21 cellular contexts compared by ENCODE assay signal in the genomic region with DNA sequence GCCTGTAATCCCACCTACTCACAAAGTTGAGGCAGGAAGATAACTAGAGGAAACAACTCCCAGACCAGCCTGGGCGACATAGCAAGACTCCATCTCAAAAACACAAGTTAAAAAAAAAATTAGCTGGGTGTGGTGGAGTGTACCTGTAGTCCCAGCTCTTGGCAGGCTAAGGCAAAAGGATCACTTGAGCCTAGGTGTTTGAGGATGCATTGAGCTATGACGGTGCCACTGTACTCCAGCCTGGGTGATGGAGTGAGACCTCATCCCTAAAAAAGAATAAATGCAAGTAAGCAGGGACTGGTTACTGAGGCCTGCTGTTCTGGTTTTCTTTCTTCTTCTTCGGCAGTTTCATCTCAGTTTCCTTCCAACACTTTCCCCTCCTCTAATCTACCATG. TPM values are rescaled to one million over a fixed set of nuclear protein-coding genes. Genes with fewer than 3 reads are reported as not detected.
"Had no signal": no experiment of that assay in that cellular context is flagged by ENCODE, and none has a peak within 500 bp of the region (broad histone marks: within the 10 kb centered on the region; RNA-seq: fewer than 3 reads in every experiment).

No MANE protein-coding gene starts in this region.

- H3K27ac ChIP-seq: PC-9, SK-N-MC had no signal

- H3K4me3 Mint-ChIP-seq: activated CD4-positive, alpha-beta memory T cell treated with anti-CD3 and anti-CD28 coated beads, Interleukin-2, amount 10 ng/mL, durations not matched to agents 7 days and 5 days; activated CD4-positive, alpha-beta T cell treated with anti-CD3 and anti-CD28 coated beads, Interleukin-2, amount 10 ng/mL, durations not matched to agents 7 days and 5 days; activated naive CD4-positive, alpha-beta T cell treated with anti-CD3 and anti-CD28 coated beads, Interleukin-2, amount 10 ng/mL, durations not matched to agents 7 days and 5 days; activated naive CD8-positive, alpha-beta T cell treated with anti-CD3 and anti-CD28 coated beads for 36 hours; activated T-cell treated with anti-CD3 and anti-CD28 coated beads, Interleukin-2, amount 50 U/mL, for 72 hours; T-cell had no signal

- H3K27ac Mint-ChIP-seq: activated CD4-positive, alpha-beta memory T cell treated with anti-CD3 and anti-CD28 coated beads, Interleukin-2, amount 10 ng/mL, durations not matched to agents 7 days and 5 days; activated CD4-positive, alpha-beta T cell treated with anti-CD3 and anti-CD28 coated beads, Interleukin-2, amount 10 ng/mL, durations not matched to agents 7 days and 5 days; activated naive CD4-positive, alpha-beta T cell treated with anti-CD3 and anti-CD28 coated beads, Interleukin-2, amount 10 ng/mL, durations not matched to agents 7 days and 5 days; activated naive CD8-positive, alpha-beta T cell treated with anti-CD3 and anti-CD28 coated beads for 36 hours; activated T-cell treated with anti-CD3 and anti-CD28 coated beads, Interleukin-2, amount 50 U/mL, for 72 hours; activated T-helper 2 cell treated with anti-CD3 and anti-CD28 coated beads, Interferon-gamma antibody, Interleukin-2, Interleukin-4, amounts not matched to agents 10 μg/mL and 5 μg/mL and 100 μg/mL, durations not matched to agents 14 hours and 24 hours and 36 hours; T-cell had no signal

- DNase-seq: activated CD4-positive, alpha-beta memory T cell treated with anti-CD3 and anti-CD28 coated beads, Interleukin-2, amount 10 ng/mL, durations not matched to agents 7 days and 5 days; activated CD4-positive, alpha-beta T cell treated with anti-CD3 and anti-CD28 coated beads, Interleukin-2, amount 10 ng/mL, durations not matched to agents 7 days and 5 days; activated CD4-positive, CD25-positive, alpha-beta regulatory T cell; activated CD8-positive, alpha-beta memory T cell treated with anti-CD3 and anti-CD28 coated beads, Interleukin-2, amount 50 U/mL, for 4 hours; activated gamma-delta T cell treated with Interleukin-2 at 50 U/mL for 16 hours; activated naive CD4-positive, alpha-beta T cell treated with anti-CD3 and anti-CD28 coated beads, Interleukin-2, amount 10 ng/mL, durations not matched to agents 7 days and 5 days; activated naive CD8-positive, alpha-beta T cell treated with anti-CD3 and anti-CD28 coated beads for 36 hours; activated T-cell treated with anti-CD3 and anti-CD28 coated beads, Interleukin-2, amount 50 U/mL, for 72 hours; caudate nucleus; MM.1S; NCI-H1105; NCI-H1436 treated with DMSO at 0.1 percent for 48 hours; NCI-H187; NCI-H2081; PC-9; SIG-M5; T-cell; T-helper 2 cell; T1000 had no signal

- H3K36me3 Mint-ChIP-seq: activated naive CD4-positive, alpha-beta T cell treated with anti-CD3 and anti-CD28 coated beads, Interleukin-2, amount 10 ng/mL, durations not matched to agents 7 days and 5 days; activated naive CD8-positive, alpha-beta T cell treated with anti-CD3 and anti-CD28 coated beads for 36 hours; T-cell had no signal

- H3K4me3 ChIP-seq: PC-9, SK-N-MC had no signal

- H3K4me1 Mint-ChIP-seq: activated CD4-positive, alpha-beta memory T cell treated with anti-CD3 and anti-CD28 coated beads, Interleukin-2, amount 10 ng/mL, durations not matched to agents 7 days and 5 days; activated CD4-positive, alpha-beta T cell treated with anti-CD3 and anti-CD28 coated beads, Interleukin-2, amount 10 ng/mL, durations not matched to agents 7 days and 5 days had no signal

- H3K9me3 Mint-ChIP-seq: activated CD4-positive, alpha-beta memory T cell treated with anti-CD3 and anti-CD28 coated beads, Interleukin-2, amount 10 ng/mL, durations not matched to agents 7 days and 5 days; activated CD4-positive, alpha-beta T cell treated with anti-CD3 and anti-CD28 coated beads, Interleukin-2, amount 10 ng/mL, durations not matched to agents 7 days and 5 days; activated naive CD4-positive, alpha-beta T cell treated with anti-CD3 and anti-CD28 coated beads, Interleukin-2, amount 10 ng/mL, durations not matched to agents 7 days and 5 days; activated naive CD8-positive, alpha-beta T cell treated with anti-CD3 and anti-CD28 coated beads for 36 hours; activated T-cell treated with anti-CD3 and anti-CD28 coated beads, Interleukin-2, amount 50 U/mL, for 72 hours; activated T-helper 2 cell treated with anti-CD3 and anti-CD28 coated beads, Interferon-gamma antibody, Interleukin-2, Interleukin-4, amounts not matched to agents 10 μg/mL and 5 μg/mL and 100 μg/mL, durations not matched to agents 14 hours and 24 hours and 36 hours; T-cell had no signal

RNA-seq across cellular contexts. Expression of a gene that starts 7.4 kb away (rescaled TPM):
- total RNA-seq: activated CD4-positive, alpha-beta memory T cell treated with anti-CD3 and anti-CD28 coated beads, Interleukin-2, amount 10 ng/mL, durations not matched to agents 7 days and 5 days; activated CD4-positive, alpha-beta T cell treated with anti-CD3 and anti-CD28 coated beads, Interleukin-2, amount 10 ng/mL, durations not matched to agents 7 days and 5 days had no signal
